In genomic region chr6:110419028-110419739, GRCh38 we compare ENCODE assay signal across 16 cellular contexts. TPM values are rescaled to one million over a fixed set of nuclear protein-coding genes. Genes with fewer than 3 reads are reported as not detected.
"Had no signal": no experiment of that assay in that cellular context is flagged by ENCODE, and none has a peak within 500 bp of the region (broad histone marks: within the 10 kb centered on the region; RNA-seq: fewer than 3 reads in every experiment).

No MANE protein-coding gene starts in this region.

- H3K27ac Mint-ChIP-seq: activated CD4-positive, alpha-beta memory T cell treated with anti-CD3 and anti-CD28 coated beads for 36 hours; activated naive CD8-positive, alpha-beta T cell treated with anti-CD3 and anti-CD28 coated beads, Interleukin-2, amount 50 U/mL, for 24 hours; naive thymus-derived CD4-positive, alpha-beta T cell; T-helper 2 cell treated with Interferon-gamma antibody and Interleukin-4, amounts not matched to agents 5 μg/mL and 100 μg/mL, for 36 hours had no signal

- H3K9me3 ChIP-seq: lower lobe of right lung, psoas muscle, upper lobe of right lung had no signal

- H3K27ac ChIP-seq: cardiac muscle cell, heart right ventricle, lower lobe of right lung, psoas muscle, suprapubic skin, upper lobe of right lung had no signal

- H3K36me3 ChIP-seq: cardiac muscle cell, heart right ventricle, lower lobe of right lung, suprapubic skin, upper lobe of right lung had no signal

- DNase-seq: activated CD4-positive, alpha-beta memory T cell treated with anti-CD3 and anti-CD28 coated beads for 36 hours; activated CD4-positive, alpha-beta T cell treated with anti-CD3 and anti-CD28 coated beads for 1 hour; activated naive CD8-positive, alpha-beta T cell treated with anti-CD3 and anti-CD28 coated beads, Interleukin-2, amount 50 U/mL, for 24 hours; heart right ventricle; lower lobe of right lung; midbrain; naive thymus-derived CD4-positive, alpha-beta T cell; occipital lobe; psoas muscle; stimulated activated CD4-positive, alpha-beta T cell treated with anti-CD3 and anti-CD28 coated beads, Interleukin-2, amount 100 ng/mL, for 48 hours; stimulated activated naive CD4-positive, alpha-beta T cell treated with Interleukin-2 at 50 U/mL for 16 hours; upper lobe of right lung had no signal

- H3K27me3 ChIP-seq: cardiac muscle cell, upper lobe of right lung had no signal

- H3K4me3 Mint-ChIP-seq: activated CD4-positive, alpha-beta memory T cell treated with anti-CD3 and anti-CD28 coated beads for 36 hours; activated naive CD8-positive, alpha-beta T cell treated with anti-CD3 and anti-CD28 coated beads, Interleukin-2, amount 50 U/mL, for 24 hours; naive thymus-derived CD4-positive, alpha-beta T cell; T-helper 2 cell treated with Interferon-gamma antibody and Interleukin-4, amounts not matched to agents 5 μg/mL and 100 μg/mL, for 36 hours had no signal

- ATAC-seq: activated naive CD8-positive, alpha-beta T cell treated with anti-CD3 and anti-CD28 coated beads, Interleukin-2, amount 50 U/mL, for 24 hours; heart right ventricle; lower lobe of right lung; naive thymus-derived CD4-positive, alpha-beta T cell; psoas muscle; upper lobe of right lung had no signal

- H3K4me3 ChIP-seq: cardiac muscle cell, heart right ventricle, lower lobe of right lung, psoas muscle, suprapubic skin, upper lobe of right lung had no signal

- H3K36me3 Mint-ChIP-seq: activated CD4-positive, alpha-beta memory T cell treated with anti-CD3 and anti-CD28 coated beads for 36 hours had no signal

RNA-seq across cellular contexts. Expression of gene DDO, which starts 3.8 kb away (rescaled TPM):
- total RNA-seq: activated CD4-positive, alpha-beta memory T cell treated with anti-CD3 and anti-CD28 coated beads for 36 hours had no signal

RNA-seq across cellular contexts. Expression of gene SLC22A16, which starts 57.2 kb away (rescaled TPM):
- total RNA-seq: activated CD4-positive, alpha-beta memory T cell treated with anti-CD3 and anti-CD28 coated beads for 36 hours; cardiac muscle cell; frontal cortex; psoas muscle; suprapubic skin had no signal
